ENCODE assay signal across 24 cellular contexts in the genomic region with DNA sequence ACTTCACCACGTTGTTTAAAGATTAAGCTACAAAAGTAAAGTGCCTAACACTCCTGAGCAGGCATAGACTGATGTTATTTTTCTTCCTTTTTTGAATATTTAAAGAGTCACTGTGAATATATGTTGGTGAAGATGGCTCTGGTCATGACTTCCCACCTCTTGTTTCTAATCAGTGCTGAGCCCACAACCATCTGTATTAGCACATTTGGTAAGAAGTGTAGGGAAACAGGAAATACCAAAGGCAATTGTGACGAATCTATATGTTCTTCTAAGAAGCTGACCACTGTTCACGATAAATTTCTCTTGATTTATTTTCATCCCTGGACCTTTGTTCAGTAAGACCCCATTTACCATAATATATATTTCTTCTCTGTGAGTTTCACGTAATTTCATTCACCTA.
DNase-seq lines count a peak whose midpoint lies in the region; ATAC-seq, FAIRE-seq and TF ChIP-seq lines count a peak whose summit lies in the region.
"Had no signal": no experiment of that assay in that cellular context is flagged by ENCODE, and none has a peak within 500 bp of the region (broad histone marks: within the 10 kb centered on the region; RNA-seq: fewer than 3 reads in every experiment).

No MANE protein-coding gene starts in this region.

- no peak for DNase-seq in GM12891 (ENCODE audit: insufficient read length, low spot score)
- no peak for DNase-seq in SJSA1 (ENCODE audit: low read depth in 1 of 2, low spot score in 2 of 2)
- peak; percentile 49 for DNase-seq in choroid plexus epithelial cell (ENCODE audit: low read depth)
- no peak for DNase-seq in osteoblast (ENCODE audit: insufficient read length, low spot score, missing footprints)
- no peak for DNase-seq in left lobe of liver (ENCODE audit: low spot score)
- DNase-seq in upper lobe of left lung, result no peak
- DNase-seq: activated CD4-positive, CD25-positive, alpha-beta regulatory T cell treated with anti-CD3 and anti-CD28 coated beads, Interleukin-2, amount 50 U/mL, for 72 hours; activated T-cell treated with anti-CD3 and anti-CD28 coated beads, Interleukin-2, amount 50 U/mL, for 48 hours; foreskin keratinocyte; GDM1; hypothalamus; KG1; NCI-H2029; NCI-H345; right lobe of liver; SJCRH30; testis had no signal

- H3K4me3 ChIP-seq in SJSA1, result no peak overlapping the region
- H3K4me3 ChIP-seq in choroid plexus epithelial cell (ENCODE audit: low read depth, low read length), result no peak overlapping the region
- H3K4me3 ChIP-seq in osteoblast (ENCODE audit: insufficient read depth, low read length), result no peak overlapping the region
- no peak overlapping the region for H3K4me3 ChIP-seq in upper lobe of left lung
- H3K4me3 ChIP-seq: coronary artery, GM23338, lung, right lobe of liver, SJCRH30, testis had no signal

- FAIRE-seq in GM12891 (lab: Jason Lieb, UNC), result peak; percentile 63
- FAIRE-seq: keratinocyte had no signal

- ATAC-seq in GM19351 (IDR thresholded peaks at IDR 0.05; ENCODE audit: unreplicated experiment), result no peak
- no peak for ATAC-seq in GM21529 (IDR thresholded peaks at IDR 0.05; ENCODE audit: unreplicated experiment)
- ATAC-seq in left lobe of liver, result no peak
- no peak for ATAC-seq in upper lobe of left lung (ENCODE audit: low FRiP score in 2 of 2)
- ATAC-seq: foreskin keratinocyte; GM23338; stimulated activated memory B cell treated with anti-CD40 and anti-IgM and Interleukin-4, amounts not matched to agents 10 μg/mL and 1 μg/mL and 100 μg/mL, for 72 hours had no signal

- 60 to 72% methylated on average over 4 of the region's 4 CpGs for whole genome bisulfite sequencing in upper lobe of left lung, 2 donors

- no peaks in the 10 kb centered on the region for H3K27me3 ChIP-seq in SJSA1 (replicated peaks)
- H3K27me3 ChIP-seq in osteoblast (ENCODE audit: insufficient read depth, low read length), result no peaks in the 10 kb centered on the region
- no peaks in the 10 kb centered on the region for H3K27me3 ChIP-seq in upper lobe of left lung
- H3K27me3 ChIP-seq: foreskin keratinocyte, right lobe of liver, SJCRH30, testis had no signal

- TF ChIP-seq CTCF in choroid plexus epithelial cell (conservative IDR thresholded peaks at IDR 0.05; ENCODE audit: low read depth, low read length) (no peak), osteoblast (IDR thresholded peaks at IDR 0.05; ENCODE audit: extremely low read depth, low read depth, low read length) (no peak), upper lobe of left lung (IDR thresholded peaks at IDR 0.05) (no peak)

- no peak overlapping the region for H3K4me2 ChIP-seq in osteoblast (ENCODE audit: insufficient read depth, low read length)
- H3K4me2 ChIP-seq: GM23338 had no signal

- no peak overlapping the region for H2AFZ ChIP-seq in osteoblast (ENCODE audit: low read length)
- H2AFZ ChIP-seq: GM23338 had no signal

- no peaks in the 10 kb centered on the region for H3K79me2 ChIP-seq in osteoblast (ENCODE audit: insufficient read depth, low read length)

- H4K20me1 ChIP-seq in osteoblast (ENCODE audit: insufficient read depth, low read length), result no peaks in the 10 kb centered on the region

- H3K36me3 ChIP-seq in SJSA1, result no peaks in the 10 kb centered on the region
- H3K36me3 ChIP-seq in osteoblast (ENCODE audit: insufficient read depth, low read length), result no peaks in the 10 kb centered on the region
- H3K36me3 ChIP-seq in upper lobe of left lung, result no peaks in the 10 kb centered on the region
- H3K36me3 ChIP-seq: right lobe of liver had no signal

- H3K9me3 ChIP-seq in SJSA1 (replicated peaks) (no peaks in the 10 kb centered on the region), osteoblast (ENCODE audit: low read depth, low read length) (no peaks in the 10 kb centered on the region), upper lobe of left lung (no peaks in the 10 kb centered on the region)
- H3K9me3 ChIP-seq: right lobe of liver, SJCRH30, testis had no signal

- H3K27ac ChIP-seq in SJSA1 (peak overlapping the region; percentile 96), osteoblast (ENCODE audit: low read depth, low read length) (peak overlapping the region; percentile 91), upper lobe of left lung (no peak overlapping the region)
- H3K27ac ChIP-seq: foreskin keratinocyte, right lobe of liver, SJCRH30, testis had no signal

- TF ChIP-seq POLR2A in GM12891 (IDR thresholded peaks at IDR 0.05; ENCODE audit: low read depth, low read length), result no peak
- TF ChIP-seq POLR2A in upper lobe of left lung (IDR thresholded peaks at IDR 0.05), result no peak

- peaks cover 71% of the 10 kb centered on the region for H3K4me1 ChIP-seq in SJSA1 (replicated peaks)
- peaks cover 65% of the 10 kb centered on the region for H3K4me1 ChIP-seq in osteoblast (ENCODE audit: insufficient read depth, low read length)
- peaks cover 12 to 22% (median 14%) of the 10 kb centered on the region in 4 donors for H3K4me1 ChIP-seq in upper lobe of left lung
- H3K4me1 ChIP-seq: foreskin keratinocyte, right lobe of liver had no signal

- no peak for TF ChIP-seq EP300 in upper lobe of left lung (IDR thresholded peaks at IDR 0.05)

TF ChIP-seq in GM12891, 5 proteins besides CTCF, POLR2A, EP300 and RAD21:
- TF ChIP-seq TAF1 (IDR thresholded peaks at IDR 0.05; ENCODE audit: low read depth, low read length) (no peak), SPI1 (IDR thresholded peaks at IDR 0.05; ENCODE audit: low read depth, low read length) (no peak), POU2F2 (IDR thresholded peaks at IDR 0.05; ENCODE audit: low read depth, low read length) (no peak), PAX5 (IDR thresholded peaks at IDR 0.05; ENCODE audit: insufficient read depth, low read length, severe bottlenecking) (no peak), POLR2AphosphoS5 (IDR thresholded peaks at IDR 0.05; ENCODE audit: low read depth, low read length) (no peak)

Comparison
In these comparisons a context has a peak if more than half of its experiments do, and no peak if none do; other contexts are left out.
1. H3K27ac ChIP-seq: peak in SJSA1 (single experiment) and osteoblast (single experiment); none in upper lobe of left lung (0 of 4).